Comparison of ENCODE assay signal across 11 cellular contexts in genomic region chr20:40493071-40493470, GRCh38.
A peak's percentile ranks its signal among the peaks of the same experiment; 100 is the strongest.
DNase-seq lines count a peak whose midpoint lies in the region; ATAC-seq and TF ChIP-seq lines count a peak whose summit lies in the region.
"Had no signal": no experiment of that assay in that cellular context is flagged by ENCODE, and none has a peak within 500 bp of the region (broad histone marks: within the 10 kb centered on the region; RNA-seq: fewer than 3 reads in every experiment).

No MANE protein-coding gene starts in this region.

- H3K79me2 ChIP-seq in HCT116 (ENCODE audit: insufficient read depth, low read length) = no peaks in the 10 kb centered on the region

- no peak overlapping the region for H3K9ac ChIP-seq in HCT116 (ENCODE audit: low read length)

- H3K9me2 ChIP-seq in HCT116 (ENCODE audit: insufficient read depth) = no peaks in the 10 kb centered on the region

- H3K9me3 ChIP-seq in HCT116 (ENCODE audit: control insufficient read depth in 1 of 2, insufficient read depth in 1 of 2, low read depth in 1 of 2, low read length in 2 of 2) (no peaks in the 10 kb centered on the region), right cardiac atrium (ENCODE audit: control insufficient read depth, low read length) (no peaks in the 10 kb centered on the region), thyroid gland (no peaks in the 10 kb centered on the region)
- H3K9me3 ChIP-seq: ovary had no signal

- TF ChIP-seq CTCF in HCT116 (IDR thresholded peaks at IDR 0.05 in 2 of 3, conservative IDR thresholded peaks at IDR 0.05 in 1 of 3; ENCODE audit: borderline replicate concordance in 1 of 3, insufficient read depth in 1 of 3, low read depth in 2 of 3, low read length in 2 of 3) (no peak), thyroid gland (IDR thresholded peaks at IDR 0.05) (no peak)

- H3K4me1 ChIP-seq in HCT116 (ENCODE audit: control insufficient read depth in 1 of 2, insufficient read depth in 2 of 2, low read length in 2 of 2) = peaks cover 0 to 19% of the 10 kb centered on the region in 2 experiments; a peak in 2 of 4 replicates
- H3K4me1 ChIP-seq in right cardiac atrium (ENCODE audit: control insufficient read depth, insufficient read depth, low read length) = no peaks in the 10 kb centered on the region
- peaks cover 0 to 5% of the 10 kb centered on the region in 2 donors for H3K4me1 ChIP-seq in thyroid gland

- POLR2A ChIA-PET in HCT116 (lab: Charles Lee) = no interaction called here

- WGBS in right cardiac atrium = 43% methylated on average over 4 of the region's 4 CpGs
- 5 to 17% methylated on average over 4 of the region's 4 CpGs for WGBS in thyroid gland, 2 donors

- H3K36me3 ChIP-seq in HCT116 (ENCODE audit: control insufficient read depth in 1 of 2, insufficient read depth in 2 of 2, low read length in 2 of 2) (no peaks in the 10 kb centered on the region), thyroid gland (no peaks in the 10 kb centered on the region)
- H3K36me3 ChIP-seq: ovary had no signal

- RAD21 ChIA-PET in HCT116 (lab: Charles Lee; ENCODE audit: low non-redundant PET in 1 of 2, low total read pairs in 2 of 2, uncharacterized antibody in 2 of 2, unreplicated experiment in 2 of 2) = no interaction called here

- no peak for DNase-seq in HCT116 (ENCODE audit: low read depth, low spot score)
- DNase-seq in astrocyte of the hippocampus (ENCODE audit: low read depth, low spot score) = peak; percentile 39
- DNase-seq in right cardiac atrium = peak; percentile 79 to 92 (median 83)
- DNase-seq in thyroid gland = peak; percentile 80 to 82
- no peak for DNase-seq in glomerular visceral epithelial cell (ENCODE audit: extremely low spot score)
- DNase-seq in posterior cingulate gyrus = no peak
- DNase-seq: activated gamma-delta T cell treated with Interleukin-2 at 50 U/mL for 16 hours, NCI-H1694 treated with DMSO at 0.1 percent for 48 hours, T-helper 2 cell had no signal

- H3K4me3 ChIP-seq in HCT116 (replicated peaks in 1 of 2; ENCODE audit: low read depth in 1 of 2, low read length in 2 of 2) (no peak overlapping the region), right cardiac atrium (ENCODE audit: low read length) (no peak overlapping the region), thyroid gland (replicated peaks in 1 of 3) (no peak overlapping the region)
- H3K4me3 ChIP-seq: ovary had no signal

- TF ChIP-seq RAD21 in HCT116 (IDR thresholded peaks at IDR 0.05; ENCODE audit: low read depth) = no peak

- no peak overlapping the region for H2AFZ ChIP-seq in HCT116 (ENCODE audit: low read depth, low read length, poor library complexity, severe bottlenecking)

- ATAC-seq in HCT116 (no peak), right cardiac atrium (peak in 1 of 2 donors; percentile 70), HG03196 (IDR thresholded peaks at IDR 0.05; ENCODE audit: unreplicated experiment) (no peak)

- H4K20me1 ChIP-seq in HCT116 (ENCODE audit: insufficient read depth) = no peaks in the 10 kb centered on the region

- H3K27ac ChIP-seq in HCT116 (ENCODE audit: low read depth, low read length) (no peak overlapping the region), right cardiac atrium (ENCODE audit: low read length) (no peak overlapping the region), thyroid gland (no peak overlapping the region)
- H3K27ac ChIP-seq: ovary had no signal

- intact Hi-C loops in HCT116 (cut with micrococcal nuclease) = no loop called here
- intact Hi-C loops in right cardiac atrium (cut with DNase I) = no loop called here
- intact Hi-C loops in thyroid gland (cut with DNase I) = no loop called here
- intact Hi-C loops in posterior cingulate gyrus (cut with DNase I) = no loop called here

- CTCF ChIA-PET in HCT116 (lab: Charles Lee) = no interaction called here

- BruUV-seq in HCT116 (replicated peaks; lab: Mats Ljungman, UMichigan) = no TSS peak

- H3K27me3 ChIP-seq in HCT116 (ENCODE audit: insufficient read depth, low read length) (no peaks in the 10 kb centered on the region), right cardiac atrium (ENCODE audit: control insufficient read depth, insufficient read depth) (no peaks in the 10 kb centered on the region), thyroid gland (no peaks in the 10 kb centered on the region)
- H3K27me3 ChIP-seq: ovary had no signal

- TF ChIP-seq POLR2A in HCT116 (IDR thresholded peaks at IDR 0.05; ENCODE audit: borderline replicate concordance, extremely low read depth, insufficient read depth, insufficient read length) (no peak), thyroid gland (IDR thresholded peaks at IDR 0.05) (no peak)

- peak overlapping the region; percentile 4; the same call in 1 of the 2 replicates for H3K4me2 ChIP-seq in HCT116 (ENCODE audit: low read length)

TF ChIP-seq in HCT116, 20 proteins besides CTCF, POLR2A, EP300 and RAD21:
- TF ChIP-seq ZNF274 (IDR thresholded peaks at IDR 0.05; ENCODE audit: low read depth, low read length) (no peak), EZH2phosphoT487 (IDR thresholded peaks at IDR 0.05; ENCODE audit: borderline replicate concordance) (no peak), TCF7L2 (IDR thresholded peaks at IDR 0.05; ENCODE audit: borderline replicate concordance, extremely low read depth, insufficient read depth, insufficient read length) (no peak), REST (IDR thresholded peaks at IDR 0.05; ENCODE audit: low read depth) (no peak)

Comparison
In these comparisons a context has a peak if more than half of its experiments do, and no peak if none do; other contexts are left out.
1. DNase-seq: peak in astrocyte of the hippocampus (single experiment), right cardiac atrium (3 of 3) and thyroid gland (2 of 2); none in HCT116 (single experiment), glomerular visceral epithelial cell (single experiment) and posterior cingulate gyrus (0 of 10).